1 cellular context compared by ENCODE assay signal in the genomic region with DNA sequence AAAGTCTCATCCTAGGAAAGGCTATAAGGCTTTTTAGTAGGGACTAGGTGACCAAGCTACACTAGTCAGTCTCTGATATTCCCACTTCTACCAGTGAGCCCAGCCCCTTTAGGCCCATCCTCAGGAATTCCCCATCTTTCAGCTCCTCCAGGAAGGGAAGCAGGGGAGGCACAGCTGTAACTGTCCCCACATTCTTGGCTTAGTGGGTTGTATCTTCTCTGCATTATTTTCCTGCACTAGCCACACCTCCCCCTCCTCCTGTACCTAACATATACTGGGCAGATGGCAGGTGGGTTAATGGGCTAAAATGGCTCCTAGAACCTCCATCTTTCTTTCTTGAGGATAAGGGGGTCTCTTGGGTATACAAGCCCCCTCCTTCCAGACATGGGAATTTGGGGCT.
TF ChIP-seq lines count a peak whose summit lies in the region.

No MANE protein-coding gene starts in this region.

TF ChIP-seq in HEK293, 187 proteins besides CTCF, POLR2A, EP300 and RAD21:
- TF ChIP-seq IKZF3 (tag by site-specific recombination; IDR thresholded peaks at IDR 0.05), result peak; percentile 39; the same call in 1 of the 2 replicates
- TF ChIP-seq, protein P1, sequence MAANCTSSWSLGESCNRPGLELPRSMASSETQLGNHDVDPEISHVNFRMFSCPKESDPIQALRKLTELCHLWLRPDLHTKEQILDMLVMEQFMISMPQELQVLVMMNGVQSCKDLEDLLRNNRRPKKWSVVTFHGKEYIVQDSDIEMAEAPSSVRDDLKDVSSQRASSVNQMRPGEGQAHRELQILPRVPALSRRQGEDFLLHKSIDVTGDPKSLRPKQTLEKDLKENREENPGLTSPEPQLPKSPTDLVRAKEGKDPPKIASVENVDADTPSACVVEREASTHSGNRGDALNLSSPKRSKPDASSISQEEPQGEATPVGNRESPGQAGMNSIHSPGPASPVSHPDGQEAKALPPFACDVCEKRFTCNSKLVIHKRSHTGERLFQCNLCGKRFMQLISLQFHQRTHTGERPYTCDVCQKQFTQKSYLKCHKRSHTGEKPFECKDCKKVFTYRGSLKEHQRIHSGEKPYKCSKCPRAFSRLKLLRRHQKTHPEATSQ (tag by site-specific recombination; IDR thresholded peaks at IDR 0.05), result no peak
